Comparison of ENCODE assay signal across 7 cellular contexts in genomic region chr4:94887027-94887426, GRCh38.
"Had no signal": no experiment of that assay in that cellular context is flagged by ENCODE, and none has a peak within 500 bp of the region (broad histone marks: within the 10 kb centered on the region; RNA-seq: fewer than 3 reads in every experiment).

No MANE protein-coding gene starts in this region.

- H3K36me3 Mint-ChIP-seq: IgD-negative memory B cell had no signal

- H3K4me3 Mint-ChIP-seq: H9, IgD-negative memory B cell had no signal

- H2AFZ ChIP-seq: GM23248 had no signal

- H3K4me3 ChIP-seq: GM23248 had no signal

- H3K27ac Mint-ChIP-seq: IgD-negative memory B cell had no signal

- DNase-seq: GM23248, H9, HCEC 1CT, Kasumi-1, KG1 had no signal

- H3K27ac ChIP-seq: GM23248, HL-60 had no signal

- H3K27me3 Mint-ChIP-seq: IgD-negative memory B cell had no signal

- H3K9ac ChIP-seq: GM23248 had no signal
